3 cellular contexts compared by ENCODE assay signal in the genomic region with DNA sequence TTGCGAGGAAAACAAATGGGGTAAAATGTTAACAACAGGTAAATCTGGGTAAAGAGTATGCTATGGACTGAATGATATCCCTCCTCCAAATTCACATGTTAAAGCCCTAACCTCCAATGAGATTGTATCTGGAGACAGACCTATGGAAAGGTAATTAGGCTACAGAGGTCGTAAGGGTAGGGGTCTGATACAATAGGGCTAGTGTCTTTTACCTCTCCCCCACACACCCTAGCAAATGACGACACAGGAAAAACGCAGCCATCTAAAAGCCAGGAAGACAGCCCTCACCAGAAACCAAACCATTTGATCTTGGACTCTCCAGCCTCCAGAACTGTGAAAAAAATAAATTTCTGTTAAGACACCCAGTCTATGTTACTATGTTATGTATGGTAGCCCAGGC.
TF ChIP-seq lines count a peak whose summit lies in the region.

No MANE protein-coding gene starts in this region.

TF ChIP-seq in SK-N-SH, 30 proteins besides CTCF, POLR2A, EP300 and RAD21:
- TF ChIP-seq GABPA (IDR thresholded peaks at IDR 0.05; ENCODE audit: low read depth), result no peak
- TF ChIP-seq FOXJ3 (CRISPR knock-in tag; IDR thresholded peaks at IDR 0.05), result no peak
TF ChIP-seq in SK-N-SH: peak in this region for 0.

TF ChIP-seq in SK-N-SH treated with all-trans-retinoic acid at 6 μM for 48 hours, 23 proteins besides CTCF, POLR2A, EP300 and RAD21:
- TF ChIP-seq TOX (CRISPR knock-in tag; IDR thresholded peaks at IDR 0.05; ENCODE audit: borderline replicate concordance) (no peak), ZC3H10 (CRISPR knock-in tag; IDR thresholded peaks at IDR 0.05) (no peak), ESRRG (CRISPR knock-in tag; IDR thresholded peaks at IDR 0.05) (no peak), GLIS3 (CRISPR knock-in tag; IDR thresholded peaks at IDR 0.05) (no peak), CREB5 (CRISPR knock-in tag; IDR thresholded peaks at IDR 0.05; ENCODE audit: low read depth) (no peak), OSR1 (CRISPR knock-in tag; IDR thresholded peaks at IDR 0.05) (no peak), ISL1 (CRISPR knock-in tag; IDR thresholded peaks at IDR 0.05) (no peak), RARB (CRISPR knock-in tag; IDR thresholded peaks at IDR 0.05) (no peak)
- TF ChIP-seq, protein P1, sequence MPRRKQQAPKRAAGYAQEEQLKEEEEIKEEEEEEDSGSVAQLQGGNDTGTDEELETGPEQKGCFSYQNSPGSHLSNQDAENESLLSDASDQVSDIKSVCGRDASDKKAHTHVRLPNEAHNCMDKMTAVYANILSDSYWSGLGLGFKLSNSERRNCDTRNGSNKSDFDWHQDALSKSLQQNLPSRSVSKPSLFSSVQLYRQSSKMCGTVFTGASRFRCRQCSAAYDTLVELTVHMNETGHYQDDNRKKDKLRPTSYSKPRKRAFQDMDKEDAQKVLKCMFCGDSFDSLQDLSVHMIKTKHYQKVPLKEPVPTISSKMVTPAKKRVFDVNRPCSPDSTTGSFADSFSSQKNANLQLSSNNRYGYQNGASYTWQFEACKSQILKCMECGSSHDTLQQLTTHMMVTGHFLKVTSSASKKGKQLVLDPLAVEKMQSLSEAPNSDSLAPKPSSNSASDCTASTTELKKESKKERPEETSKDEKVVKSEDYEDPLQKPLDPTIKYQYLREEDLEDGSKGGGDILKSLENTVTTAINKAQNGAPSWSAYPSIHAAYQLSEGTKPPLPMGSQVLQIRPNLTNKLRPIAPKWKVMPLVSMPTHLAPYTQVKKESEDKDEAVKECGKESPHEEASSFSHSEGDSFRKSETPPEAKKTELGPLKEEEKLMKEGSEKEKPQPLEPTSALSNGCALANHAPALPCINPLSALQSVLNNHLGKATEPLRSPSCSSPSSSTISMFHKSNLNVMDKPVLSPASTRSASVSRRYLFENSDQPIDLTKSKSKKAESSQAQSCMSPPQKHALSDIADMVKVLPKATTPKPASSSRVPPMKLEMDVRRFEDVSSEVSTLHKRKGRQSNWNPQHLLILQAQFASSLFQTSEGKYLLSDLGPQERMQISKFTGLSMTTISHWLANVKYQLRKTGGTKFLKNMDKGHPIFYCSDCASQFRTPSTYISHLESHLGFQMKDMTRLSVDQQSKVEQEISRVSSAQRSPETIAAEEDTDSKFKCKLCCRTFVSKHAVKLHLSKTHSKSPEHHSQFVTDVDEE (CRISPR knock-in tag; IDR thresholded peaks at IDR 0.05), result no peak

TF ChIP-seq in WTC11, 78 proteins besides CTCF, POLR2A, EP300 and RAD21:
- TF ChIP-seq ATF3 (CRISPR knock-in tag; conservative IDR thresholded peaks at IDR 0.05), result no peak
- TF ChIP-seq, protein P2, sequence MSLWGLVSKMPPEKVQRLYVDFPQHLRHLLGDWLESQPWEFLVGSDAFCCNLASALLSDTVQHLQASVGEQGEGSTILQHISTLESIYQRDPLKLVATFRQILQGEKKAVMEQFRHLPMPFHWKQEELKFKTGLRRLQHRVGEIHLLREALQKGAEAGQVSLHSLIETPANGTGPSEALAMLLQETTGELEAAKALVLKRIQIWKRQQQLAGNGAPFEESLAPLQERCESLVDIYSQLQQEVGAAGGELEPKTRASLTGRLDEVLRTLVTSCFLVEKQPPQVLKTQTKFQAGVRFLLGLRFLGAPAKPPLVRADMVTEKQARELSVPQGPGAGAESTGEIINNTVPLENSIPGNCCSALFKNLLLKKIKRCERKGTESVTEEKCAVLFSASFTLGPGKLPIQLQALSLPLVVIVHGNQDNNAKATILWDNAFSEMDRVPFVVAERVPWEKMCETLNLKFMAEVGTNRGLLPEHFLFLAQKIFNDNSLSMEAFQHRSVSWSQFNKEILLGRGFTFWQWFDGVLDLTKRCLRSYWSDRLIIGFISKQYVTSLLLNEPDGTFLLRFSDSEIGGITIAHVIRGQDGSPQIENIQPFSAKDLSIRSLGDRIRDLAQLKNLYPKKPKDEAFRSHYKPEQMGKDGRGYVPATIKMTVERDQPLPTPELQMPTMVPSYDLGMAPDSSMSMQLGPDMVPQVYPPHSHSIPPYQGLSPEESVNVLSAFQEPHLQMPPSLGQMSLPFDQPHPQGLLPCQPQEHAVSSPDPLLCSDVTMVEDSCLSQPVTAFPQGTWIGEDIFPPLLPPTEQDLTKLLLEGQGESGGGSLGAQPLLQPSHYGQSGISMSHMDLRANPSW (CRISPR knock-in tag; conservative IDR thresholded peaks at IDR 0.05; ENCODE audit: low read depth), result no peak
- TF ChIP-seq ATF1 (CRISPR knock-in tag; IDR thresholded peaks at IDR 0.05), result no peak
- TF ChIP-seq FOXK1 (CRISPR knock-in tag; IDR thresholded peaks at IDR 0.05), result no peak
- no peak for TF ChIP-seq NFE2L1 (CRISPR knock-in tag; IDR thresholded peaks at IDR 0.05)
- TF ChIP-seq ZNF138 (CRISPR knock-in tag; conservative IDR thresholded peaks at IDR 0.05), result no peak
- no peak for TF ChIP-seq NR3C1 (CRISPR knock-in tag; conservative IDR thresholded peaks at IDR 0.05; ENCODE audit: low read depth)
- TF ChIP-seq ZNF416 (CRISPR knock-in tag; IDR thresholded peaks at IDR 0.05), result no peak
- TF ChIP-seq TEAD4 (CRISPR knock-in tag; IDR thresholded peaks at IDR 0.05), result no peak
